ENCODE assay signal across 21 cellular contexts in the genomic region with DNA sequence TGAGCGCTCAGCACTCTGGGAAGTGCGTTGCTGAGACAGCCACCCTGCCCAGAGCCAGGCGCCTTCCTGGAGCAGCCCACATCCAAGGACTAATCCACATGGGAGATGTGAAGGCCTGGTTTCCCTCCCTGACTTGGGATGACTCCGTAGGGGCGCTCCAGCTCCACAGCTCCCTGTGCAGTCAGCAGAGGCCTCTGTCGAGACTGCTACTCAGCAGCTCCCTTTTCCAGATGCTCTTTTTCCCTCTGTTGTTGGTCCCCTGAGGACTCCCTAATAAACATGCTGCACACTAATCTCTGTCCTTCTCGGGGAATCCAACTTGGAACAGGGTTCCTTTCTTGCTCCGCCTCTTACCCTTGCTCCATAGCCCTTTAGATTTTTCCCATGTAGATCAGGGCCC.
DNase-seq lines count a peak whose midpoint lies in the region; ATAC-seq and TF ChIP-seq lines count a peak whose summit lies in the region.
"Had no signal": no experiment of that assay in that cellular context is flagged by ENCODE, and none has a peak within 500 bp of the region (broad histone marks: within the 10 kb centered on the region; RNA-seq: fewer than 3 reads in every experiment).

No MANE protein-coding gene starts in this region.

- H2AFZ ChIP-seq in MM.1S (ENCODE audit: low read length): no peak overlapping the region

- no peaks in the 10 kb centered on the region for H3F3A ChIP-seq in MM.1S (ENCODE audit: insufficient read depth, low read length)

- 83 to 89% methylated on average over 6 to 8 of the region's 8 CpGs for WGBS in body of pancreas, 2 donors

- peak overlapping the region in 7 of 11 experiments; percentile 0 to 54 (median 35); a peak in 11 of 22 replicates for H3K4me2 ChIP-seq in BLaER1 treated with 17β-estradiol and CSF1 and Interleukin-3, amounts not matched to agents 10 nM and 100 nM
- H3K4me2 ChIP-seq in MM.1S (ENCODE audit: low read depth, low read length): no peak overlapping the region

- no peaks in the 10 kb centered on the region for H3K27me3 ChIP-seq in BLaER1 treated with 17β-estradiol and CSF1 and Interleukin-3, amounts not matched to agents 10 nM and 100 nM
- H3K27me3 ChIP-seq in body of pancreas (no peaks in the 10 kb centered on the region), left ventricle myocardium inferior (ENCODE audit: low read depth) (no peaks in the 10 kb centered on the region), MM.1S (replicated peaks; ENCODE audit: insufficient read depth, low read length) (no peaks in the 10 kb centered on the region)
- H3K27me3 ChIP-seq: Peyer's patch had no signal

- H3K9me2 ChIP-seq in MM.1S (replicated peaks; ENCODE audit: insufficient read depth, low read length): no peaks in the 10 kb centered on the region

- no peak overlapping the region for H3K4me3 ChIP-seq in BLaER1 treated with 17β-estradiol and CSF1 and Interleukin-3, amounts not matched to agents 10 nM and 100 nM
- H3K4me3 ChIP-seq in body of pancreas (no peak overlapping the region), left ventricle myocardium inferior (no peak overlapping the region), MM.1S (ENCODE audit: low read length) (no peak overlapping the region)
- H3K4me3 ChIP-seq: Peyer's patch, SK-N-MC had no signal

- DNase-seq in body of pancreas: peak in 1 of 4 donors; percentile 17
- DNase-seq in left ventricle myocardium inferior: peak; percentile 43
- DNase-seq in sciatic nerve (ENCODE audit: low spot score): no peak
- DNase-seq in NCI-H1105 (lab: John Stamatoyannopoulos, UW): no peak
- DNase-seq in MM.1S: no peak
- no peak for DNase-seq in SW 1271 (lab: John Stamatoyannopoulos, UW)
- DNase-seq: AML-193; CD4-positive, CD25-positive, alpha-beta regulatory T cell; COR-L47; DMS153; GDM1; H9; KG1; NCI-H1048; NCI-H146; NCI-H2029 treated with DMSO at 0.1 percent for 48 hours; NCI-H446 treated with DMSO at 0.1 percent for 48 hours; NCI-H69; Peyer's patch had no signal

- H3K36me3 ChIP-seq in BLaER1 treated with 17β-estradiol and CSF1 and Interleukin-3, amounts not matched to agents 10 nM and 100 nM: no peaks in the 10 kb centered on the region
- H3K36me3 ChIP-seq in body of pancreas (replicated peaks in 1 of 2; ENCODE audit: insufficient read depth in 1 of 2, low read depth in 2 of 2) (no peaks in the 10 kb centered on the region), left ventricle myocardium inferior (no peaks in the 10 kb centered on the region), MM.1S (replicated peaks; ENCODE audit: insufficient read depth, low read length) (no peaks in the 10 kb centered on the region)
- H3K36me3 ChIP-seq: Peyer's patch had no signal

- H3K79me2 ChIP-seq in MM.1S (ENCODE audit: low read length): no peaks in the 10 kb centered on the region

- no peak overlapping the region for H3K27ac ChIP-seq in BLaER1 treated with 17β-estradiol and CSF1 and Interleukin-3, amounts not matched to agents 10 nM and 100 nM
- H3K27ac ChIP-seq in body of pancreas (no peak overlapping the region), left ventricle myocardium inferior (replicated peaks) (peak overlapping the region; percentile 49), MM.1S (ENCODE audit: low read length) (no peak overlapping the region)
- H3K27ac ChIP-seq: Peyer's patch, SK-N-MC had no signal

- H3K9ac ChIP-seq in BLaER1 treated with 17β-estradiol and CSF1 and Interleukin-3, amounts not matched to agents 10 nM and 100 nM: no peak overlapping the region
- no peak overlapping the region for H3K9ac ChIP-seq in MM.1S (ENCODE audit: low read length)

- TF ChIP-seq CTCF in body of pancreas (IDR thresholded peaks at IDR 0.05) (no peak), left ventricle myocardium inferior (IDR thresholded peaks at IDR 0.05; ENCODE audit: borderline replicate concordance) (no peak), MM.1S (IDR thresholded peaks at IDR 0.05; ENCODE audit: low read length) (no peak)

- no peak for TF ChIP-seq POLR2A in body of pancreas (IDR thresholded peaks at IDR 0.05)

- ATAC-seq in body of pancreas (peak; percentile 27), sciatic nerve (peak; percentile 19)

- no peaks in the 10 kb centered on the region for H4K20me1 ChIP-seq in BLaER1 treated with 17β-estradiol and CSF1 and Interleukin-3, amounts not matched to agents 10 nM and 100 nM
- no peaks in the 10 kb centered on the region for H4K20me1 ChIP-seq in MM.1S (ENCODE audit: insufficient read depth, low read length)

- intact Hi-C loops in body of pancreas (cut with DNase I) (no loop called here), left ventricle myocardium inferior (cut with micrococcal nuclease) (no loop called here), sciatic nerve (cut with DNase I) (no loop called here)

- peaks cover 0 to 15% (median 0%) of the 10 kb centered on the region in 11 experiments; a peak in 4 of 22 replicates for H3K9me3 ChIP-seq in BLaER1 treated with 17β-estradiol and CSF1 and Interleukin-3, amounts not matched to agents 10 nM and 100 nM (replicated peaks in 1 of 11)
- H3K9me3 ChIP-seq in body of pancreas: no peaks in the 10 kb centered on the region
- H3K9me3 ChIP-seq in left ventricle myocardium inferior (replicated peaks): no peaks in the 10 kb centered on the region
- H3K9me3 ChIP-seq in MM.1S (replicated peaks; ENCODE audit: insufficient read depth, low read length): no peaks in the 10 kb centered on the region
- H3K9me3 ChIP-seq: Peyer's patch had no signal

- peaks cover 0 to 7% (median 2%) of the 10 kb centered on the region in 10 experiments; a peak in 7 of 20 replicates for H3K4me1 ChIP-seq in BLaER1 treated with 17β-estradiol and CSF1 and Interleukin-3, amounts not matched to agents 10 nM and 100 nM
- H3K4me1 ChIP-seq in body of pancreas (no peaks in the 10 kb centered on the region), left ventricle myocardium inferior (no peaks in the 10 kb centered on the region), MM.1S (ENCODE audit: low read length) (no peaks in the 10 kb centered on the region)
- H3K4me1 ChIP-seq: Peyer's patch had no signal
